8 cellular contexts compared by ENCODE assay signal in the genomic region with DNA sequence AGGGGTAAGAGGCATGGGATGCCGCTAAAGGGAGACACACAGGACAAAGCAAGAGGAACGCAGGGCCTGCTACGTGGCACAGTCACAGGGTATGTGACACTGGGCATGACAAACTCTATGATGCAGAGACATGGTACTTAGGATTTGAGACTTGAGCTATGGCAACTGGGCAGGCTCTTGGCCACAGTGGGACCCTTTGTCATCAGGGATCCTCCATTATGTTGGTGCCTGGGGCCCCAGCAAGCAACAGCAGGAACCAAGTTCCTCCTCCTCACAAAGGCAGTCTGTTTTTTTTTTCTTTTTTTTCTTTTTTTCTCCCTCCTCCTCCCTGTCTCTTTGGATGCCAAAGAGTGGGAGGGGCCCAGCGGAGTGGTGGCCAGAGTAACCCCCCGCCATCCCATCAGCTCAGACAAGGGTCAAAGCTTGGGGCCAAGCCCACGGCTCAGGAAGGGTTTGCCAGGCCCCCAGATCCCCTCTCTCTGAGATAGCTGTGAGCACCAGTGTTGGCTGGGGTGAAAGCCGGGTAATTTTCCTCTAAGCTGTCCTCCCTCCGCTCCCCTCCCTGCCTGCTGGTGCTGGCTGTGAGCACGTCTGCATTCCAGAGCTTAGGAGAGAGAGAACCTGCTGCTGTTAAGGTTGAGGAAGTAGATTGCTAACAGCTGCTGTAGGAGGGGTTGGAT. TPM values are rescaled to one million over a fixed set of nuclear protein-coding genes. Genes with fewer than 3 reads are reported as not detected.
A peak's percentile ranks its signal among the peaks of the same experiment; 100 is the strongest.
DNase-seq lines count a peak whose midpoint lies in the region; ATAC-seq and TF ChIP-seq lines count a peak whose summit lies in the region.

No MANE protein-coding gene starts in this region.

- no peaks in the 10 kb centered on the region for H3K9me3 Mint-ChIP-seq in WTC11
- H3K9me3 Mint-ChIP-seq in activated T-cell treated with anti-CD3 and anti-CD28 coated beads, Interleukin-2, amount 50 U/mL, for 72 hours = no peaks in the 10 kb centered on the region

- H3K27ac ChIP-seq in right atrium auricular region = peak overlapping the region; percentile 97 to 99

- peak; percentile 52 for ATAC-seq in WTC11
- ATAC-seq in activated T-cell treated with anti-CD3 and anti-CD28 coated beads, Interleukin-2, amount 50 U/mL, for 72 hours (replicated peaks in 1 of 2) = no peak
- no peak for ATAC-seq in GM21529 (IDR thresholded peaks at IDR 0.05; ENCODE audit: unreplicated experiment)

- CTCF ChIA-PET in WTC11 (lab: Charles Lee) = interaction anchor here (0.6 to 3.6 kb wide), 7 partner anchors 9 to 209 kb away, joined by 3 to 27 read pairs (median 4); no protein-coding TSS in a partner anchor

- peaks cover 67% of the 10 kb centered on the region for H3K27me3 Mint-ChIP-seq in WTC11 (ENCODE audit: low read depth)
- H3K27me3 Mint-ChIP-seq in activated T-cell treated with anti-CD3 and anti-CD28 coated beads, Interleukin-2, amount 50 U/mL, for 72 hours (ENCODE audit: low read depth) = no peaks in the 10 kb centered on the region

- H3K9me3 ChIP-seq in ES-I3 (ENCODE audit: control insufficient read depth, insufficient read depth, low read length) (no peaks in the 10 kb centered on the region), right atrium auricular region (no peaks in the 10 kb centered on the region)

- H3K4me1 ChIP-seq in ES-I3 (ENCODE audit: insufficient read depth, low read length) (peaks cover 25% of the 10 kb centered on the region; the same call in 1 of the 2 replicates), right atrium auricular region (peaks cover 0 to 96% of the 10 kb centered on the region in 2 donors)

- DNase-seq in WTC11 (ENCODE audit: low spot score) = peak; percentile 58
- DNase-seq in right atrium auricular region (ENCODE audit: low spot score) = peak; percentile 88
- peak; percentile 88 for DNase-seq in renal cortical epithelial cell (ENCODE audit: low read depth)
- no peak for DNase-seq in NCI-H2081 treated with DMSO at 0.1 percent for 48 hours (lab: John Stamatoyannopoulos, UW)
- DNase-seq in NK-92 treated with Interleukin-12 subunit alpha and Interleukin-12 subunit beta, amount 100 ng/mL, for 24 hours (lab: John Stamatoyannopoulos, UW) = no peak
- DNase-seq in activated T-cell treated with anti-CD3 and anti-CD28 coated beads, Interleukin-2, amount 50 U/mL, for 72 hours = no peak

- H3K4me1 Mint-ChIP-seq in WTC11 = peaks cover 49% of the 10 kb centered on the region
- peaks cover 28% of the 10 kb centered on the region for H3K4me1 Mint-ChIP-seq in activated T-cell treated with anti-CD3 and anti-CD28 coated beads, Interleukin-2, amount 50 U/mL, for 72 hours (ENCODE audit: low read depth)

- peak overlapping the region in 1 of 2 donors; percentile 14 for H3K4me3 ChIP-seq in right atrium auricular region

- peak overlapping the region; percentile 62 for H3K27ac Mint-ChIP-seq in WTC11
- no peak overlapping the region for H3K27ac Mint-ChIP-seq in activated T-cell treated with anti-CD3 and anti-CD28 coated beads, Interleukin-2, amount 50 U/mL, for 72 hours

- no peaks in the 10 kb centered on the region for H3K27me3 ChIP-seq in right atrium auricular region

- peak overlapping the region; percentile 33 for H3K4me3 Mint-ChIP-seq in WTC11
- no peak overlapping the region for H3K4me3 Mint-ChIP-seq in activated T-cell treated with anti-CD3 and anti-CD28 coated beads, Interleukin-2, amount 50 U/mL, for 72 hours

- H3K36me3 ChIP-seq in ES-I3 (ENCODE audit: insufficient read depth, low read length) (no peaks in the 10 kb centered on the region), right atrium auricular region (no peaks in the 10 kb centered on the region)

- POLR2A ChIA-PET in WTC11 (lab: Charles Lee) = interaction anchor here (0.9 to 1.6 kb wide), 4 partner anchors 10 to 71 kb away, joined by 3 to 7 read pairs (median 4); a partner anchor contains a TSS

- H3K9ac ChIP-seq in ES-I3 (ENCODE audit: low read depth, low read length) = peak overlapping the region; percentile 1; the same call in 1 of the 2 replicates

- TF ChIP-seq CTCF in WTC11 (IDR thresholded peaks at IDR 0.05) = no peak
- TF ChIP-seq CTCF in right atrium auricular region (IDR thresholded peaks at IDR 0.05) = no peak

- peaks cover 3% of the 10 kb centered on the region; the same call in 1 of the 2 replicates for H3K36me3 Mint-ChIP-seq in WTC11
- no peaks in the 10 kb centered on the region for H3K36me3 Mint-ChIP-seq in activated T-cell treated with anti-CD3 and anti-CD28 coated beads, Interleukin-2, amount 50 U/mL, for 72 hours (ENCODE audit: insufficient read depth in 2 of 2)

TF ChIP-seq in WTC11, 78 proteins besides CTCF, POLR2A, EP300 and RAD21:
- TF ChIP-seq, protein P1, sequence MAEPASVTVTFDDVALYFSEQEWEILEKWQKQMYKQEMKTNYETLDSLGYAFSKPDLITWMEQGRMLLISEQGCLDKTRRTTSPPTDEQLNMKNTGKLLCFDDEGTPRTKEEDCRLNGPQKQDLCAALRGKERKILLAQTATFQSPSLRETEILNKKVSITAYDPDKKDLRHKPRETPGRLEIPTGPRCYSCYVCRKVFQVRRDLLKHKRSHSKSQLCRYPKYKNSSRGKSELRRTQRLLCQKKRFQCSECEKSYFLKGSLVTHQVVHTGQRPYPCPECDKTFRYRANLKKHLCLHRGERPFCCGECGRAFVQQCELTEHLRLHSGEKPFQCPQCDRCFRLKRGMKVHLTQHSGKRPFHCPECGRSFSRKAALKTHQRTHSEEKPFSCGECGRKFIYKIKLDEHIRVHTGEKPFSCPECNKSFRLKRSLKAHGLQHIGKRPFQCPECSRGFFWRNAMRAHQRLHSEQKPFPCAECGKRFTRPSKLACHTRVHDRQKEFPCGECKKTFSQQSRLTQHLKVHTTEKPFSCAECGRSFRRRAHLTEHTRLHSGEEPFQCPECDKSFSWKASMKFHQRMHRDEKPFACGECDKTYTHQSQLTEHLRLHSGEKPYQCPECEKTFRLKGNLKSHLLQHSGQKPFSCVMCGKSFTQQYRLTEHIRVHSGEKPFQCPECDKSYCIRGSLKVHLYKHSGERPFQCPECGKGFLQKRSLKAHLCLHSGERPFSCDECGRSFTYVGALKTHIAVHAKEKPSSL (CRISPR knock-in tag; conservative IDR thresholded peaks at IDR 0.05) = no peak
- TF ChIP-seq, protein P2, sequence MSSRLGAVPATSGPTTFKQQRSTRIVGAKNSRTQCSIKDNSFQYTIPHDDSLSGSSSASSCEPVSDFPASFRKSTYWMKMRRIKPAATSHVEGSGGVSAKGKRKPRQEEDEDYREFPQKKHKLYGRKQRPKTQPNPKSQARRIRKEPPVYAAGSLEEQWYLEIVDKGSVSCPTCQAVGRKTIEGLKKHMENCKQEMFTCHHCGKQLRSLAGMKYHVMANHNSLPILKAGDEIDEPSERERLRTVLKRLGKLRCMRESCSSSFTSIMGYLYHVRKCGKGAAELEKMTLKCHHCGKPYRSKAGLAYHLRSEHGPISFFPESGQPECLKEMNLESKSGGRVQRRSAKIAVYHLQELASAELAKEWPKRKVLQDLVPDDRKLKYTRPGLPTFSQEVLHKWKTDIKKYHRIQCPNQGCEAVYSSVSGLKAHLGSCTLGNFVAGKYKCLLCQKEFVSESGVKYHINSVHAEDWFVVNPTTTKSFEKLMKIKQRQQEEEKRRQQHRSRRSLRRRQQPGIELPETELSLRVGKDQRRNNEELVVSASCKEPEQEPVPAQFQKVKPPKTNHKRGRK (CRISPR knock-in tag; IDR thresholded peaks at IDR 0.05; ENCODE audit: borderline replicate concordance) = no peak
- TF ChIP-seq TCF7 (CRISPR knock-in tag; IDR thresholded peaks at IDR 0.05; ENCODE audit: low read depth) = no peak
- TF ChIP-seq SOX15 (CRISPR knock-in tag; IDR thresholded peaks at IDR 0.05) = no peak

RNA-seq across cellular contexts. Expression of a gene that starts 21.1 kb away (rescaled TPM):
- 47.0 to 57.3 TPM (median 54.9 TPM) in 3 replicates for total RNA-seq in WTC11 (2021)
- 1,000 to 10,000 TPM; 1,444 to 3,478 TPM for total RNA-seq in right atrium auricular region
- 591 and 645 TPM in 2 replicates for total RNA-seq in renal cortical epithelial cell
- 1 to 10 TPM; 3.6 to 4.0 TPM for total RNA-seq in activated T-cell treated with anti-CD3 and anti-CD28 coated beads, Interleukin-2, amount 50 U/mL, for 72 hours

Comparison
In these comparisons a context has a peak if more than half of its experiments do, and no peak if none do; other contexts are left out.
1. DNase-seq: peak in WTC11 (single experiment), right atrium auricular region (single experiment) and renal cortical epithelial cell (single experiment); none in NCI-H2081 treated with DMSO at 0.1 percent for 48 hours (single experiment), NK-92 treated with Interleukin-12 subunit alpha and Interleukin-12 subunit beta, amount 100 ng/mL, for 24 hours (single experiment) and activated T-cell treated with anti-CD3 and anti-CD28 coated beads, Interleukin-2, amount 50 U/mL, for 72 hours (0 of 2).
2. RNA of a gene that starts 21.1 kb away (total RNA-seq): 1,444 to 3,478 TPM in right atrium auricular region and 591 to 645 TPM in renal cortical epithelial cell; 47.0 to 57.3 TPM in WTC11 and 3.6 to 4.0 TPM in activated T-cell treated with anti-CD3 and anti-CD28 coated beads, Interleukin-2, amount 50 U/mL, for 72 hours; every median in the first group is over 10 times any median in the second.